ENCODE assay signal across 17 cellular contexts in genomic region chr7:77827999-77828398, GRCh38. TPM values are rescaled to one million over a fixed set of nuclear protein-coding genes. Genes with fewer than 3 reads are reported as not detected.
A peak's percentile ranks its signal among the peaks of the same experiment; 100 is the strongest.
DNase-seq lines count a peak whose midpoint lies in the region; ATAC-seq, FAIRE-seq and TF ChIP-seq lines count a peak whose summit lies in the region.
"Had no signal": no experiment of that assay in that cellular context is flagged by ENCODE, and none has a peak within 500 bp of the region (broad histone marks: within the 10 kb centered on the region; RNA-seq: fewer than 3 reads in every experiment).

No MANE protein-coding gene starts in this region.

- TF ChIP-seq POLR2A in GM12878 (IDR thresholded peaks at IDR 0.05; ENCODE audit: low read depth, low read length): no peak

- in situ Hi-C loops in GM12878 (cut with MboI): no loop called here

- SMC1A ChIA-PET in GM12878 (lab: Charles Lee; ENCODE audit: uncharacterized antibody, unreplicated experiment): interaction anchor here (1.0 to 1.9 kb wide), 2 partner anchors 9 to 15 kb away, joined by 3 to 8 read pairs; no protein-coding TSS in a partner anchor

- peaks cover 18% of the 10 kb centered on the region for H3K4me1 ChIP-seq in GM12878 (ENCODE audit: control insufficient read depth, insufficient read depth, low read length)
- H3K4me1 ChIP-seq: SJSA1 had no signal

- H2AFZ ChIP-seq in GM12878 (ENCODE audit: control insufficient read depth, low read depth, low read length): no peak overlapping the region

- no TSS peak for BruUV-seq in GM12878 (replicated peaks; lab: Mats Ljungman, UMichigan)

- no peaks in the 10 kb centered on the region for H4K20me1 ChIP-seq in GM12878 (ENCODE audit: control insufficient read depth, insufficient read depth)

- no peak for FAIRE-seq in GM12878 (lab: Jason Lieb, UNC)
- FAIRE-seq in RCC 7860 (lab: Jason Lieb, UNC): no peak

- POLR2A ChIA-PET in GM12878 (lab: Charles Lee): no interaction called here

- WGBS in GM12878 (ENCODE audit: insufficient coverage, insufficient replicate concordance, low lambda C conversion rate, missing lambda C conversion rate): 11% methylated on average over 2 of the region's 2 CpGs

- DNase-seq in DMS53 (lab: John Stamatoyannopoulos, UW) (peak; percentile 34), DMS53 treated with DMSO at 0.1 percent for 48 hours (lab: John Stamatoyannopoulos, UW; ENCODE audit: unreplicated experiment) (no peak), NCI-H526 treated with DMSO at 0.1 percent for 48 hours (lab: John Stamatoyannopoulos, UW) (peak; percentile 32), GM12878 (ENCODE audit: low read depth, low spot score) (no peak), UCSD-AML1 (lab: John Stamatoyannopoulos, UW; ENCODE audit: unreplicated experiment) (no peak), RCC 7860 (ENCODE audit: low spot score) (no peak)
- DNase-seq in activated CD4-positive, alpha-beta T cell treated with anti-CD3 and anti-CD28 coated beads for 1 hour: no peak
- DNase-seq: 8988T; activated CD4-positive, alpha-beta T cell treated with anti-CD3 and anti-CD28 coated beads for 36 hours; activated CD8-positive, alpha-beta memory T cell treated with anti-CD3 and anti-CD28 coated beads, Interleukin-2, amount 10 ng/mL, durations not matched to agents 7 days and 5 days; adrenal gland; glutamatergic neuron; left ventricle myocardium inferior; NCI-H2171; stimulated activated CD4-positive, alpha-beta T cell treated with anti-CD3 and anti-CD28 coated beads, Interleukin-12 subunit alpha, Interleukin-12 subunit beta, amount 100 ng/mL, for 4 hours had no signal

- TF ChIP-seq EP300 in GM12878 (IDR thresholded peaks at IDR 0.05; ENCODE audit: borderline replicate concordance in 1 of 2, control insufficient read depth in 1 of 2, low read depth in 2 of 2, low read length in 2 of 2): no peak

- no peaks in the 10 kb centered on the region for H3K27me3 ChIP-seq in GM12878 (replicated peaks in 1 of 2; ENCODE audit: control insufficient read depth in 2 of 2, insufficient read depth in 2 of 2, low read length in 1 of 2)
- H3K27me3 ChIP-seq: adrenal gland, SJSA1 had no signal

- ATAC-seq in GM18868 (IDR thresholded peaks at IDR 0.05; ENCODE audit: unreplicated experiment) (peak; percentile 40), GM12878 (peak; percentile 17; the same call in 1 of the 3 replicates)
- ATAC-seq: activated CD4-positive, alpha-beta T cell treated with anti-CD3 and anti-CD28 coated beads for 36 hours; activated CD8-positive, alpha-beta memory T cell treated with anti-CD3 and anti-CD28 coated beads, Interleukin-2, amount 10 ng/mL, durations not matched to agents 7 days and 5 days had no signal

- CTCF ChIA-PET in GM12878 (lab: Yijun Ruan, JAX): interaction anchor here (1.6 kb wide), 1 partner anchor 15 kb away, joined by 5 read pairs; no protein-coding TSS in a partner anchor

- no peaks in the 10 kb centered on the region for H3K36me3 ChIP-seq in GM12878 (ENCODE audit: control insufficient read depth in 2 of 2, insufficient read depth in 2 of 2, low read length in 1 of 2)
- H3K36me3 ChIP-seq: adrenal gland, left ventricle myocardium inferior, SJSA1 had no signal

- H3K79me2 ChIP-seq in GM12878 (ENCODE audit: control insufficient read depth, insufficient read depth, low read length): peaks cover 44% of the 10 kb centered on the region

- intact Hi-C loops in GM12878 (cut with micrococcal nuclease; ENCODE audit: unreplicated experiment): no loop called here

- H3K9me3 ChIP-seq in GM12878 (replicated peaks; ENCODE audit: control insufficient read depth, insufficient read depth, low read length): peaks cover 19% of the 10 kb centered on the region; the same call in 2 of the 3 replicates
- H3K9me3 ChIP-seq: adrenal gland, SJSA1 had no signal

- no peak for TF ChIP-seq CTCF in GM12878 (IDR thresholded peaks at IDR 0.05 in 2 of 3, conservative IDR thresholded peaks at IDR 0.05 in 1 of 3; ENCODE audit: control insufficient read depth in 2 of 3, extremely low read depth in 1 of 3, insufficient read depth in 1 of 3, low read depth in 3 of 3, low read length in 3 of 3)

- RAD21 ChIA-PET in GM12878 (lab: Charles Lee; ENCODE audit: unreplicated experiment): no interaction called here

- H3K4me2 ChIP-seq in GM12878 (ENCODE audit: control insufficient read depth, insufficient read depth): peak overlapping the region; percentile 44; the same call in 1 of the 2 replicates

- TF ChIP-seq RAD21 in GM12878 (IDR thresholded peaks at IDR 0.05; ENCODE audit: insufficient read depth, low read depth, low read length): no peak

- H3K9ac ChIP-seq in GM12878 (ENCODE audit: control insufficient read depth, insufficient read depth, low read length): no peak overlapping the region

- no peak overlapping the region for H3K27ac ChIP-seq in GM12878 (ENCODE audit: control insufficient read depth, insufficient read depth)
- H3K27ac ChIP-seq: adrenal gland, left ventricle myocardium inferior, SJSA1 had no signal

- no peak overlapping the region for H3K4me3 ChIP-seq in GM12878
- H3K4me3 ChIP-seq: adrenal gland, left ventricle myocardium inferior, SJSA1 had no signal

TF ChIP-seq in GM12878, 131 proteins besides CTCF, POLR2A, EP300 and RAD21:
- TF ChIP-seq ATF7 (IDR thresholded peaks at IDR 0.05; ENCODE audit: low read depth) (no peak), MTA3 (IDR thresholded peaks at IDR 0.05; ENCODE audit: borderline replicate concordance, low read length) (no peak), HDGF (IDR thresholded peaks at IDR 0.05) (no peak), HCFC1 (IDR thresholded peaks at IDR 0.05; ENCODE audit: low read length) (no peak)

RNA-seq across cellular contexts. Expression of gene PHTF2, which starts 29.4 kb away (rescaled TPM):
- total RNA-seq in GM12878 (2013; cell fraction: nucleolus; rRNA removed): 98.2 and 101 TPM in 2 replicates
- total RNA-seq in GM12878 (2014; rRNA removed) (29.2 and 35.3 TPM in 2 replicates), GM12878 (2014; rRNA removed; fragmentation: Illumina TruSeq; extraction: Trizol) (35.1 and 35.7 TPM in 2 replicates), GM12878 (2021) (30.4 and 33.6 TPM in 2 replicates)
- polyA plus RNA-seq in GM12878 (2011; ENCODE audit: low read depth): 9.0 TPM
- polyA plus RNA-seq in GM12878 (2011; rRNA removed) (41.8 and 69.0 TPM in 2 replicates), GM12878 (2014; fragmentation: Illumina TruSeq; extraction: Trizol) (40.3 and 50.4 TPM in 2 replicates), GM12878 (2014; fragmentation: Nextera tagmentation; extraction: Ambion mirVana) (10 to 100 TPM; 12.9 to 14.1 TPM), GM12878 (2014; rRNA removed) (22.0 and 23.8 TPM in 2 replicates), GM12878 (2016; fragmentation: Nextera tagmentation; extraction: Ambion mirVana) (10 to 100 TPM; 21.0 to 24.7 TPM)
- polyA plus RNA-seq in GM12878 (2011; cell fraction: cytosol; rRNA removed): 12.3 and 15.8 TPM in 2 replicates
- polyA plus RNA-seq in GM12878 (2011; cell fraction: nucleus; rRNA removed): 32.1 and 34.3 TPM in 2 replicates
- polyA plus RNA-seq in GM12878 (2012): 17.4 and 21.1 TPM in 2 replicates
- 32.5 and 41.2 TPM in 2 replicates for polyA minus RNA-seq in GM12878 (2011; rRNA and poly(A)+ RNA removed)
- 12.6 and 13.6 TPM in 2 replicates for polyA minus RNA-seq in GM12878 (2011; cell fraction: cytosol; rRNA and poly(A)+ RNA removed)
- polyA minus RNA-seq in GM12878 (2011; cell fraction: nucleus; rRNA and poly(A)+ RNA removed): 29.0 and 31.5 TPM in 2 replicates

RNA-seq across cellular contexts. Expression of gene TMEM60, which starts 29.8 kb away (rescaled TPM):
- 7.0 and 7.6 TPM in 2 replicates for total RNA-seq in GM12878 (2013; cell fraction: nucleolus; rRNA removed)
- 15.5 and 21.0 TPM in 2 replicates for total RNA-seq in GM12878 (2014; rRNA removed)
- total RNA-seq in GM12878 (2014; rRNA removed; fragmentation: Illumina TruSeq; extraction: Trizol): 20.1 and 21.3 TPM in 2 replicates
- total RNA-seq in GM12878 (2021): 12.8 and 13.2 TPM in 2 replicates
- 10.9 TPM for polyA plus RNA-seq in GM12878 (2011; ENCODE audit: low read depth)
- 36.3 and 48.0 TPM in 2 replicates for polyA plus RNA-seq in GM12878 (2011; rRNA removed)
- 12.2 and 14.0 TPM in 2 replicates for polyA plus RNA-seq in GM12878 (2011; cell fraction: cytosol; rRNA removed)
- polyA plus RNA-seq in GM12878 (2011; cell fraction: nucleus; rRNA removed): 9.8 and 12.7 TPM in 2 replicates
- 17.0 and 20.6 TPM in 2 replicates for polyA plus RNA-seq in GM12878 (2012)
- 20.9 and 24.3 TPM in 2 replicates for polyA plus RNA-seq in GM12878 (2014; fragmentation: Illumina TruSeq; extraction: Trizol)
- polyA plus RNA-seq in GM12878 (2014; fragmentation: Nextera tagmentation; extraction: Ambion mirVana): 10 to 100 TPM; 75.6 to 94.2 TPM
- 18.8 and 25.7 TPM in 2 replicates for polyA plus RNA-seq in GM12878 (2014; rRNA removed)
- polyA plus RNA-seq in GM12878 (2016; fragmentation: Nextera tagmentation; extraction: Ambion mirVana): 10 to 100 TPM; 34.8 to 36.0 TPM
- polyA minus RNA-seq in GM12878 (2011; rRNA and poly(A)+ RNA removed): 11.5 and 11.6 TPM in 2 replicates
- polyA minus RNA-seq in GM12878 (2011; cell fraction: cytosol; rRNA and poly(A)+ RNA removed): 3.1 and 6.0 TPM in 2 replicates
- 3.4 and 4.4 TPM in 2 replicates for polyA minus RNA-seq in GM12878 (2011; cell fraction: nucleus; rRNA and poly(A)+ RNA removed)

Comparison
In these comparisons a context has a peak if more than half of its experiments do, and no peak if none do; other contexts are left out.
1. DNase-seq: peak in DMS53 (single experiment) and NCI-H526 treated with DMSO at 0.1 percent for 48 hours (single experiment); none in DMS53 treated with DMSO at 0.1 percent for 48 hours (single experiment), GM12878 (single experiment), activated CD4-positive, alpha-beta T cell treated with anti-CD3 and anti-CD28 coated beads for 1 hour (single experiment), UCSD-AML1 (single experiment) and RCC 7860 (single experiment).